ENCODE assay signal across 1 cellular context in genomic region chr10:112280205-112280921, GRCh38.
TF ChIP-seq lines count a peak whose summit lies in the region.

No MANE protein-coding gene starts in this region.

TF ChIP-seq in HepG2, 621 proteins besides CTCF, POLR2A, EP300 and RAD21 (continued from another document and continues in another):
- TF ChIP-seq ZNF275 (CRISPR knock-in tag; IDR thresholded peaks at IDR 0.05; ENCODE audit: borderline replicate concordance) (no peak), REPIN1 (CRISPR knock-in tag; IDR thresholded peaks at IDR 0.05; ENCODE audit: borderline replicate concordance, low read depth) (0 out of 2 replicates have a peak, but pooled peaks have one; percentile 30), ZNF768 (CRISPR knock-in tag; IDR thresholded peaks at IDR 0.05) (no peak), MYC (CRISPR knock-in tag; IDR thresholded peaks at IDR 0.05; ENCODE audit: borderline replicate concordance) (no peak), ZEB1 (IDR thresholded peaks at IDR 0.05; ENCODE audit: insufficient replicate concordance, low read depth) (no peak), KLF9 (CRISPR knock-in tag; IDR thresholded peaks at IDR 0.05; ENCODE audit: low read depth) (no peak), ATF3 (CRISPR knock-in tag; IDR thresholded peaks at IDR 0.05) (no peak), ZNF710 (CRISPR knock-in tag; IDR thresholded peaks at IDR 0.05; ENCODE audit: borderline replicate concordance) (no peak; the same call in 1 of the 2 replicates), ZBTB37 (CRISPR knock-in tag; IDR thresholded peaks at IDR 0.05) (no peak), ZNF747 (CRISPR knock-in tag; IDR thresholded peaks at IDR 0.05; ENCODE audit: borderline replicate concordance) (no peak), SAFB2 (CRISPR knock-in tag; IDR thresholded peaks at IDR 0.05; ENCODE audit: borderline replicate concordance, low read depth) (no peak), SMC3 (IDR thresholded peaks at IDR 0.05; ENCODE audit: low read length) (no peak), DPF2 (CRISPR knock-in tag; IDR thresholded peaks at IDR 0.05; ENCODE audit: borderline replicate concordance, low read depth) (no peak), ASH2L (IDR thresholded peaks at IDR 0.05; ENCODE audit: insufficient read length, low read depth, low read length) (no peak), HIC2 (CRISPR knock-in tag; IDR thresholded peaks at IDR 0.05; ENCODE audit: low read depth) (no peak), DMAP1 (CRISPR knock-in tag; IDR thresholded peaks at IDR 0.05) (no peak), BRCA1 (CRISPR knock-in tag; IDR thresholded peaks at IDR 0.05) (no peak), ZNF563 (CRISPR knock-in tag; IDR thresholded peaks at IDR 0.05) (no peak), ZNF772 (CRISPR knock-in tag; IDR thresholded peaks at IDR 0.05) (no peak), NR2F6 (IDR thresholded peaks at IDR 0.05) (peak; percentile 76), NR2F6 (CRISPR knock-in tag; IDR thresholded peaks at IDR 0.05) (peak; percentile 60), ZNF574 (CRISPR knock-in tag; IDR thresholded peaks at IDR 0.05) (no peak), DRAP1 (CRISPR knock-in tag; IDR thresholded peaks at IDR 0.05) (no peak), ZNF44 (CRISPR knock-in tag; IDR thresholded peaks at IDR 0.05) (no peak), ZNF451 (CRISPR knock-in tag; IDR thresholded peaks at IDR 0.05) (no peak), ZNF280B (CRISPR knock-in tag; IDR thresholded peaks at IDR 0.05; ENCODE audit: borderline replicate concordance) (no peak), HDAC2 (CRISPR knock-in tag; IDR thresholded peaks at IDR 0.05) (peak; percentile 34; the same call in 1 of the 2 replicates), SKIL (CRISPR knock-in tag; IDR thresholded peaks at IDR 0.05; ENCODE audit: borderline replicate concordance) (no peak), GPBP1L1 (CRISPR knock-in tag; IDR thresholded peaks at IDR 0.05) (no peak), SP1 (IDR thresholded peaks at IDR 0.05) (no peak), SP1 (CRISPR knock-in tag; IDR thresholded peaks at IDR 0.05) (no peak), CENPT (CRISPR knock-in tag; IDR thresholded peaks at IDR 0.05; ENCODE audit: low read depth) (no peak), MAZ (IDR thresholded peaks at IDR 0.05; ENCODE audit: borderline replicate concordance, low read depth, low read length) (no peak), MAZ (CRISPR knock-in tag; IDR thresholded peaks at IDR 0.05; ENCODE audit: low read depth) (no peak), GATAD1 (CRISPR knock-in tag; IDR thresholded peaks at IDR 0.05) (no peak), KDM1A (CRISPR knock-in tag; IDR thresholded peaks at IDR 0.05) (peak; percentile 95), ZBTB2 (CRISPR knock-in tag; IDR thresholded peaks at IDR 0.05; ENCODE audit: low read depth) (no peak), ZNF280D (CRISPR knock-in tag; IDR thresholded peaks at IDR 0.05) (no peak), JUNB (CRISPR knock-in tag; IDR thresholded peaks at IDR 0.05; ENCODE audit: borderline replicate concordance) (no peak), PRPF4 (IDR thresholded peaks at IDR 0.05; ENCODE audit: low read depth, low read length, poor library complexity, severe bottlenecking) (no peak), STAG1 (CRISPR knock-in tag; IDR thresholded peaks at IDR 0.05) (no peak), NR0B2 (CRISPR knock-in tag; IDR thresholded peaks at IDR 0.05) (no peak)
